ENCODE assay signal across 14 cellular contexts in the genomic region with DNA sequence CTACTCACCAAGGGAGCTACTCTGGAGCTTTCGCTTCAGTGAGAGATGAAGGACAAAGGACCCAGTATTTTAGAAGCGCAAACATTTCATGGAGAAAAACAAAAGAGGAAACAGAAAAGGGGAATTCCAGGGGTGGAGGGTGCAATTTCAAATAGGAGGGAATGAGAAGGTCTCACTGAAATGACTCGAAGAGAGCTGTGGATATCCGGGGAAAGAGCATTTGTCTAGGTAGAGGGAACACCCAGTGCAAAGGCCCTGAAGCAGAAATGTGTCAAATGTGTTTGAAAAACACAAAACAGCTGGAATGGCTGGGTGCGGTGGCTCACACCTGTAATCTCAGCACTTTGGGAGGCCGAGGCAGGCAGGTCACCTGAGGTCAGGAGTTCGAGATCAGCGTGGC. TPM values are rescaled to one million over a fixed set of nuclear protein-coding genes. Genes with fewer than 3 reads are reported as not detected.
DNase-seq lines count a peak whose midpoint lies in the region; ATAC-seq and TF ChIP-seq lines count a peak whose summit lies in the region.
"Had no signal": no experiment of that assay in that cellular context is flagged by ENCODE, and none has a peak within 500 bp of the region (broad histone marks: within the 10 kb centered on the region; RNA-seq: fewer than 3 reads in every experiment).

No MANE protein-coding gene starts in this region.

- peak overlapping the region; percentile 44 for H3K27ac Mint-ChIP-seq in endodermal cell

- peak overlapping the region; percentile 98 for H3K4me2 ChIP-seq in DOHH2 (ENCODE audit: low read length)
- peak overlapping the region; percentile 81 for H3K4me2 ChIP-seq in OCI-LY7 (ENCODE audit: low read length)
- H3K4me2 ChIP-seq in smooth muscle cell, result no peak overlapping the region

- H3K4me1 ChIP-seq in DOHH2 (ENCODE audit: control insufficient read depth, low read length), result peaks cover 78% of the 10 kb centered on the region
- peaks cover 77% of the 10 kb centered on the region for H3K4me1 ChIP-seq in OCI-LY7 (ENCODE audit: insufficient read depth, low read length, poor library complexity, severe bottlenecking)
- H3K4me1 ChIP-seq in endodermal cell (ENCODE audit: control insufficient read depth, insufficient read depth, low read length), result peaks cover 23% of the 10 kb centered on the region
- H3K4me1 ChIP-seq in smooth muscle cell (ENCODE audit: low read depth), result peaks cover 11% of the 10 kb centered on the region
- H3K4me1 ChIP-seq in thyroid gland, result peaks cover 40 to 51% of the 10 kb centered on the region in 2 donors

- H4K20me1 ChIP-seq in DOHH2 (ENCODE audit: control insufficient read depth, insufficient read depth, low read depth, low read length), result no peaks in the 10 kb centered on the region
- peaks cover 3% of the 10 kb centered on the region; the same call in 1 of the 2 replicates for H4K20me1 ChIP-seq in OCI-LY7 (ENCODE audit: insufficient read depth, low read length)
- peaks cover 50% of the 10 kb centered on the region for H4K20me1 ChIP-seq in smooth muscle cell (ENCODE audit: low read depth)

- TF ChIP-seq CTCF in DOHH2 (IDR thresholded peaks at IDR 0.05; ENCODE audit: low read depth, low read length, poor library complexity, severe bottlenecking), result no peak
- TF ChIP-seq CTCF in OCI-LY7 (conservative IDR thresholded peaks at IDR 0.05; ENCODE audit: low read length), result no peak
- TF ChIP-seq CTCF in endodermal cell (conservative IDR thresholded peaks at IDR 0.05), result no peak
- no peak for TF ChIP-seq CTCF in smooth muscle cell (IDR thresholded peaks at IDR 0.05; ENCODE audit: borderline replicate concordance, insufficient read depth, poor library complexity, severe bottlenecking)
- no peak for TF ChIP-seq CTCF in thyroid gland (IDR thresholded peaks at IDR 0.05)

- intact Hi-C loops in OCI-LY7 (cut with micrococcal nuclease; ENCODE audit: unreplicated experiment) (loop anchor here (10.0 kb wide), 2 partner anchors 415 to 645 kb away; partner anchors contain the start of gene TNRC6B), thyroid gland (cut with DNase I) (loop anchor here (5.0 kb wide), 1 partner anchor 817 kb away; the partner anchor contains the start of gene ADSL)

- no peaks in the 10 kb centered on the region for H3K9me3 Mint-ChIP-seq in endodermal cell

- H3K4me1 Mint-ChIP-seq in endodermal cell, result peaks cover 47% of the 10 kb centered on the region

- H3K36me3 Mint-ChIP-seq in endodermal cell (ENCODE audit: low read depth), result peaks cover 34% of the 10 kb centered on the region

- no peak for TF ChIP-seq POLR2A in thyroid gland (IDR thresholded peaks at IDR 0.05)

- H3K79me2 ChIP-seq in DOHH2 (ENCODE audit: control insufficient read depth, low read length) (peaks cover 53% of the 10 kb centered on the region), OCI-LY7 (ENCODE audit: insufficient read depth, low read depth, low read length) (peaks cover 27% of the 10 kb centered on the region), smooth muscle cell (ENCODE audit: low read depth) (peaks cover 24% of the 10 kb centered on the region)

- CTCF ChIA-PET in OCI-LY7 (lab: Charles Lee; ENCODE audit: unreplicated experiment), result interaction anchor here (0.6 kb wide), 2 partner anchors 34 to 223 kb away, joined by 3 read pairs; no protein-coding TSS in a partner anchor

- H3K36me3 ChIP-seq in DOHH2 (ENCODE audit: control insufficient read depth, low read length), result peaks cover 64% of the 10 kb centered on the region
- H3K36me3 ChIP-seq in OCI-LY7 (ENCODE audit: insufficient read depth, low read length), result peaks cover 51% of the 10 kb centered on the region
- H3K36me3 ChIP-seq in endodermal cell (ENCODE audit: control insufficient read depth, insufficient read depth, low read length), result peaks cover 39% of the 10 kb centered on the region
- no peaks in the 10 kb centered on the region for H3K36me3 ChIP-seq in smooth muscle cell (ENCODE audit: low read depth)
- peaks cover 0 to 9% of the 10 kb centered on the region in 2 donors for H3K36me3 ChIP-seq in thyroid gland

- H3F3A ChIP-seq in DOHH2 (ENCODE audit: control insufficient read depth, insufficient read depth) (peaks cover 44% of the 10 kb centered on the region), smooth muscle cell (ENCODE audit: low read depth) (peaks cover 10% of the 10 kb centered on the region)

- POLR2A ChIA-PET in OCI-LY7 (lab: Charles Lee), result interaction anchor here (1.4 to 2.4 kb wide), 3 partner anchors 10 to 514 kb away, joined by 5 to 15 read pairs (median 5); partner anchors contain the start of gene ATF4

- H2AFZ ChIP-seq in OCI-LY7 (ENCODE audit: low read length) (no peak overlapping the region), smooth muscle cell (ENCODE audit: low read depth) (no peak overlapping the region)

- H3K27me3 ChIP-seq in DOHH2 (ENCODE audit: control insufficient read depth, low read length), result no peaks in the 10 kb centered on the region
- no peaks in the 10 kb centered on the region for H3K27me3 ChIP-seq in endodermal cell (ENCODE audit: control insufficient read depth, insufficient read depth, low read length, poor library complexity, severe bottlenecking)
- no peaks in the 10 kb centered on the region for H3K27me3 ChIP-seq in smooth muscle cell (ENCODE audit: low read depth)
- H3K27me3 ChIP-seq in thyroid gland, result no peaks in the 10 kb centered on the region
- H3K27me3 ChIP-seq: right lobe of liver, SJSA1 had no signal

- no peak overlapping the region for H3K9ac ChIP-seq in endodermal cell (ENCODE audit: extremely low read depth, low read length, poor library complexity, severe bottlenecking)
- no peak overlapping the region for H3K9ac ChIP-seq in smooth muscle cell (ENCODE audit: low read depth)

- H3K27ac ChIP-seq in DOHH2 (ENCODE audit: low read depth, low read length) (peak overlapping the region; percentile 99), OCI-LY7 (ENCODE audit: low read depth, low read length, poor library complexity, severe bottlenecking) (peak overlapping the region; percentile 95), endodermal cell (ENCODE audit: low read depth, low read length) (no peak overlapping the region), smooth muscle cell (ENCODE audit: low read depth) (peak overlapping the region; percentile 1), thyroid gland (peak overlapping the region in 1 of 3 donors; percentile 47)
- H3K27ac ChIP-seq: epithelial cell of prostate, right lobe of liver, SJSA1 had no signal

- H3K9me3 ChIP-seq in DOHH2 (ENCODE audit: control insufficient read depth, insufficient read depth, low read length) (no peaks in the 10 kb centered on the region), OCI-LY7 (ENCODE audit: low read length) (no peaks in the 10 kb centered on the region), endodermal cell (ENCODE audit: control insufficient read depth, low read length) (no peaks in the 10 kb centered on the region), smooth muscle cell (replicated peaks; ENCODE audit: low read depth) (no peaks in the 10 kb centered on the region), thyroid gland (no peaks in the 10 kb centered on the region)
- H3K9me3 ChIP-seq: right lobe of liver, SJSA1 had no signal

- no TSS peak for BruUV-seq in OCI-LY7 (replicated peaks; lab: Mats Ljungman, UMichigan)

- 95 to 99% methylated on average over 7 to 8 of the region's 8 CpGs for WGBS in endodermal cell (ENCODE audit: insufficient coverage in 1 of 2, insufficient read length in 1 of 2), 2 experiments
- WGBS in smooth muscle cell (ENCODE audit: low lambda C conversion rate), result 97% methylated on average over 8 of the region's 8 CpGs
- WGBS in thyroid gland, 2 donors, result 87 to 88% methylated on average over 8 of the region's 8 CpGs

- no peak for DNase-seq in OCI-LY7 (ENCODE audit: low spot score)
- no peak for DNase-seq in endodermal cell
- DNase-seq in smooth muscle cell (lab: John Stamatoyannopoulos, UW; ENCODE audit: unreplicated experiment), result no peak
- DNase-seq in thyroid gland, result no peak
- DNase-seq: activated CD4-positive, alpha-beta T cell treated with anti-CD3 and anti-CD28 coated beads for 4 hours; DMS79 treated with DMSO at 0.1 percent for 48 hours; hippocampal formation; NCI-H748 treated with DMSO at 0.1 percent for 48 hours had no signal

- peak overlapping the region; percentile 90 for H3K4me3 ChIP-seq in DOHH2 (ENCODE audit: low read length)
- H3K4me3 ChIP-seq in OCI-LY7 (ENCODE audit: low read depth, low read length, poor library complexity, severe bottlenecking), result peak overlapping the region; percentile 97
- no peak overlapping the region for H3K4me3 ChIP-seq in endodermal cell (ENCODE audit: low read length)
- no peak overlapping the region for H3K4me3 ChIP-seq in smooth muscle cell
- H3K4me3 ChIP-seq in thyroid gland (replicated peaks in 1 of 3), result no peak overlapping the region
- H3K4me3 ChIP-seq: right lobe of liver, SJSA1 had no signal

- H3K9me2 ChIP-seq in DOHH2 (replicated peaks; ENCODE audit: control insufficient read depth, low read length) (no peaks in the 10 kb centered on the region), OCI-LY7 (ENCODE audit: insufficient read depth, low read length) (no peaks in the 10 kb centered on the region)

- ATAC-seq in HG03135 (IDR thresholded peaks at IDR 0.05; ENCODE audit: unreplicated experiment) (no peak), HG03025 (IDR thresholded peaks at IDR 0.05; ENCODE audit: low FRiP score, unreplicated experiment) (no peak)
- ATAC-seq: right lobe of liver had no signal

- H3K27me3 Mint-ChIP-seq in endodermal cell (ENCODE audit: insufficient read depth), result no peaks in the 10 kb centered on the region

- H3K4me3 Mint-ChIP-seq in endodermal cell, result no peak overlapping the region

RNA-seq across cellular contexts. Expression of gene RPS19BP1, which starts 2.4 kb away (rescaled TPM):
- total RNA-seq in OCI-LY7 (2014; rRNA removed; shearing (Covaris generic)), result 148 and 185 TPM in 2 replicates
- 78.6 and 88.1 TPM in 2 replicates for total RNA-seq in OCI-LY7 (2022)
- total RNA-seq in endodermal cell, result 10 to 100 TPM; 65.5 to 70.3 TPM
- 66.1 TPM for polyA plus RNA-seq in endodermal cell (2013, experiment 1 of 2)
- 59.9 TPM for polyA plus RNA-seq in endodermal cell (2013, experiment 2 of 2)
- total RNA-seq in smooth muscle cell, result 42.8 and 71.6 TPM in 2 replicates
- polyA plus RNA-seq in smooth muscle cell, result 97.1 and 115 TPM in 2 replicates
- total RNA-seq in thyroid gland, result 100 to 1,000 TPM; 120 to 243 (median 171) TPM

RNA-seq across cellular contexts. Expression of gene ATF4, which starts 9.8 kb away (rescaled TPM):
- 716 and 720 TPM in 2 replicates for total RNA-seq in OCI-LY7 (2014; rRNA removed; shearing (Covaris generic))
- total RNA-seq in OCI-LY7 (2022), result 732 and 779 TPM in 2 replicates
- total RNA-seq in endodermal cell, result 100 to 1,000 TPM; 335 to 341 TPM
- polyA plus RNA-seq in endodermal cell (2013, experiment 1 of 2), result 370 TPM
- polyA plus RNA-seq in endodermal cell (2013, experiment 2 of 2), result 330 TPM
- 421 and 443 TPM in 2 replicates for total RNA-seq in smooth muscle cell
- polyA plus RNA-seq in smooth muscle cell, result 288 and 339 TPM in 2 replicates
- total RNA-seq in thyroid gland, result 100 to 1,000 TPM; 173 to 273 (median 210) TPM

RNA-seq across cellular contexts. Expression of gene MIEF1, which starts 28.0 kb away (rescaled TPM):
- 32.5 and 34.1 TPM in 2 replicates for total RNA-seq in OCI-LY7 (2014; rRNA removed; shearing (Covaris generic))
- total RNA-seq in OCI-LY7 (2022) (51.9 and 55.0 TPM in 2 replicates), endodermal cell (10 to 100 TPM; 36.0 to 43.3 TPM), smooth muscle cell (11.1 and 17.8 TPM in 2 replicates), thyroid gland (10 to 100 TPM; 21.4 to 30.5 (median 26.7) TPM)
- 28.1 TPM for polyA plus RNA-seq in endodermal cell (2013, experiment 1 of 2)
- polyA plus RNA-seq in endodermal cell (2013, experiment 2 of 2), result 26.6 TPM
- polyA plus RNA-seq in smooth muscle cell, result 11.3 and 14.5 TPM in 2 replicates

RNA-seq across cellular contexts. Expression of gene CACNA1I, which starts 40.4 kb away (rescaled TPM):
- 0.03 TPM in 2 replicates for total RNA-seq in OCI-LY7 (2014; rRNA removed; shearing (Covaris generic))
- 0.17 TPM in 1 of 2 replicates, not detected in the other for total RNA-seq in OCI-LY7 (2022)
- total RNA-seq in endodermal cell, result 1 to 10 TPM; 1.2 to 2.2 TPM
- polyA plus RNA-seq in endodermal cell (2013, experiment 1 of 2), result 0.32 TPM
- polyA plus RNA-seq in endodermal cell (2013, experiment 2 of 2), result 0.29 TPM
- not detected in 2 replicates for total RNA-seq in smooth muscle cell
- polyA plus RNA-seq in smooth muscle cell, result not detected in 2 replicates
- total RNA-seq in thyroid gland, result 10 to 100 TPM in 1 of 4 donors, 1 to 10 TPM in 3; 3.7 to 10.7 (median 6.4) TPM

Comparison
In these comparisons a context has a peak if more than half of its experiments do, and no peak if none do; other contexts are left out.
1. H3K4me3 ChIP-seq: peak in DOHH2 (single experiment) and OCI-LY7 (single experiment); none in endodermal cell (single experiment), smooth muscle cell (single experiment) and thyroid gland (0 of 3).